ENCODE assay signal across 1 cellular context in genomic region chr3:40801276-40801675, GRCh38.
TF ChIP-seq lines count a peak whose summit lies in the region.

No MANE protein-coding gene starts in this region.

TF ChIP-seq in GM12878, 131 proteins besides CTCF, POLR2A, EP300 and RAD21 (continued from another document):
- no peak for TF ChIP-seq BCL3 (IDR thresholded peaks at IDR 0.05; ENCODE audit: borderline replicate concordance, insufficient read depth, low read depth, low read length, poor library complexity, severe bottlenecking)
- no peak for TF ChIP-seq SUZ12 (IDR thresholded peaks at IDR 0.05; ENCODE audit: unreplicated experiment)
- TF ChIP-seq SPI1 (IDR thresholded peaks at IDR 0.05; ENCODE audit: borderline replicate concordance, insufficient read depth, low read depth, low read length): peak; percentile 10; the same call in 1 of the 2 replicates
